In genomic region chr11:118621898-118622375, GRCh38 we compare ENCODE assay signal across 8 cellular contexts. TPM values are rescaled to one million over a fixed set of nuclear protein-coding genes. Genes with fewer than 3 reads are reported as not detected.
DNase-seq lines count a peak whose midpoint lies in the region; ATAC-seq and TF ChIP-seq lines count a peak whose summit lies in the region.

No MANE protein-coding gene starts in this region.

- DNase-seq in heart left ventricle (no peak), cardiac septum (ENCODE audit: low spot score) (no peak), cardiac fibroblast (ENCODE audit: low read depth in 2 of 2) (no peak), mucosa of descending colon (peak in 2 of 3 donors; percentile 28 to 39), uterus (no peak), cerebellum (ENCODE audit: low spot score) (no peak)
- DNase-seq in activated CD8-positive, alpha-beta T cell treated with anti-CD3 and anti-CD28 coated beads, Interleukin-2, amount 10 ng/mL, durations not matched to agents 7 days and 5 days: no peak

- POLR2A ChIA-PET in activated CD8-positive, alpha-beta T cell treated with anti-CD3 and anti-CD28 coated beads, Interleukin-2, amount 10 ng/mL, durations not matched to agents 7 days and 5 days (lab: Charles Lee): no interaction called here

- H3K4me3 ChIP-seq in heart left ventricle (peak overlapping the region; percentile 36 to 76 (median 60)), cardiac fibroblast (replicated peaks in 1 of 2; ENCODE audit: low read depth in 2 of 2, low read length in 2 of 2) (peak overlapping the region; percentile 57 to 64), mucosa of descending colon (no peak overlapping the region), uterus (peak overlapping the region in 1 of 2 donors; percentile 38)

- intact Hi-C loops in heart left ventricle (cut with DNase I) (loop anchor here in 2 of 10 donors (5.0 kb wide), 2 partner anchors 35 to 50 kb away; partner anchors contain the start of gene ARCN1 (in 1 of the 2)), cardiac septum (cut with DNase I) (no loop called here), mucosa of descending colon (cut with DNase I, micrococcal nuclease) (no loop called here), uterus (cut with DNase I; ENCODE audit: low total_unique reads) (no loop called here)

- CTCF ChIA-PET in activated CD8-positive, alpha-beta T cell treated with anti-CD3 and anti-CD28 coated beads, Interleukin-2, amount 10 ng/mL, durations not matched to agents 7 days and 5 days (lab: Charles Lee): interaction anchor here (1.2 to 1.3 kb wide), 3 partner anchors 10 to 14 kb away, joined by 3 to 5 read pairs (median 4); no protein-coding TSS in a partner anchor

- H3K36me3 Mint-ChIP-seq in activated CD8-positive, alpha-beta T cell treated with anti-CD3 and anti-CD28 coated beads, Interleukin-2, amount 10 ng/mL, durations not matched to agents 7 days and 5 days (ENCODE audit: low read depth): no peaks in the 10 kb centered on the region

- no peaks in the 10 kb centered on the region for H3K9me3 Mint-ChIP-seq in activated CD8-positive, alpha-beta T cell treated with anti-CD3 and anti-CD28 coated beads, Interleukin-2, amount 10 ng/mL, durations not matched to agents 7 days and 5 days (ENCODE audit: insufficient read depth)

- no peaks in the 10 kb centered on the region for H3K9me3 ChIP-seq in heart left ventricle
- no peaks in the 10 kb centered on the region for H3K9me3 ChIP-seq in mucosa of descending colon
- H3K9me3 ChIP-seq in uterus: no peaks in the 10 kb centered on the region

- H3K4me1 ChIP-seq in heart left ventricle (peaks cover 11 to 87% (median 73%) of the 10 kb centered on the region in 12 donors), mucosa of descending colon (ENCODE audit: low read depth) (peaks cover 16% of the 10 kb centered on the region), uterus (peaks cover 9 to 39% of the 10 kb centered on the region in 2 donors)

- H3K27ac Mint-ChIP-seq in activated CD8-positive, alpha-beta T cell treated with anti-CD3 and anti-CD28 coated beads, Interleukin-2, amount 10 ng/mL, durations not matched to agents 7 days and 5 days: no peak overlapping the region

- TF ChIP-seq CTCF in heart left ventricle (IDR thresholded peaks at IDR 0.05) (no peak), cardiac fibroblast (IDR thresholded peaks at IDR 0.05; ENCODE audit: low read depth, low read length) (no peak), mucosa of descending colon (IDR thresholded peaks at IDR 0.05) (no peak), uterus (IDR thresholded peaks at IDR 0.05) (no peak)

- H3K27ac ChIP-seq in heart left ventricle (peak overlapping the region; percentile 80 to 99 (median 91)), uterus (peak overlapping the region; percentile 86 to 90)

- H3K27me3 Mint-ChIP-seq in activated CD8-positive, alpha-beta T cell treated with anti-CD3 and anti-CD28 coated beads, Interleukin-2, amount 10 ng/mL, durations not matched to agents 7 days and 5 days (ENCODE audit: low read depth): peaks cover 16% of the 10 kb centered on the region

- H3K36me3 ChIP-seq in heart left ventricle: peaks cover 0 to 62% (median 34%) of the 10 kb centered on the region in 9 donors
- H3K36me3 ChIP-seq in mucosa of descending colon (ENCODE audit: low read depth): no peaks in the 10 kb centered on the region
- H3K36me3 ChIP-seq in uterus: no peaks in the 10 kb centered on the region

- H3K4me1 Mint-ChIP-seq in activated CD8-positive, alpha-beta T cell treated with anti-CD3 and anti-CD28 coated beads, Interleukin-2, amount 10 ng/mL, durations not matched to agents 7 days and 5 days (ENCODE audit: low read depth): peaks cover 6% of the 10 kb centered on the region

- peak in 1 of 2 donors; percentile 37 for TF ChIP-seq POLR2A in heart left ventricle (IDR thresholded peaks at IDR 0.05)
- no peak for TF ChIP-seq POLR2A in uterus (IDR thresholded peaks at IDR 0.05)

- ATAC-seq in heart left ventricle (no peak), mucosa of descending colon (no peak)
- no peak for ATAC-seq in activated CD8-positive, alpha-beta T cell treated with anti-CD3 and anti-CD28 coated beads, Interleukin-2, amount 10 ng/mL, durations not matched to agents 7 days and 5 days
- no peak for ATAC-seq in activated CD4-positive, CD25-positive, alpha-beta regulatory T cell treated with anti-CD3 and anti-CD28 coated beads, Interleukin-2, amount 50 U/mL, for 24 hours

- H3K27me3 ChIP-seq in heart left ventricle (no peaks in the 10 kb centered on the region), uterus (no peaks in the 10 kb centered on the region)

- H3K4me3 Mint-ChIP-seq in activated CD8-positive, alpha-beta T cell treated with anti-CD3 and anti-CD28 coated beads, Interleukin-2, amount 10 ng/mL, durations not matched to agents 7 days and 5 days: no peak overlapping the region

- 32 to 42% (median 34%) methylated on average over 4 of the region's 4 CpGs for WGBS in heart left ventricle, 4 donors

RNA-seq across cellular contexts. Expression of gene PHLDB1, which starts 14.5 kb away (rescaled TPM):
- 100 to 1,000 TPM in 7 of 9 donors, 10 to 100 TPM in 2; 86.0 to 124 (median 113) TPM for total RNA-seq in heart left ventricle
- polyA plus RNA-seq in heart left ventricle: 100 to 1,000 TPM; 104 to 129 TPM
- 155 TPM for total RNA-seq in cardiac septum
- 100 to 1,000 TPM in 2 of 3 donors, 10 to 100 TPM in 1; 79.4 to 116 (median 115) TPM for total RNA-seq in mucosa of descending colon
- 100 to 1,000 TPM in 3 of 4 donors, 10 to 100 TPM in 1; 53.5 to 517 (median 287) TPM for total RNA-seq in uterus
- total RNA-seq in cerebellum: 93.5 TPM
- under 1 TPM; 0.63 to 0.76 TPM for total RNA-seq in activated CD8-positive, alpha-beta T cell treated with anti-CD3 and anti-CD28 coated beads, Interleukin-2, amount 10 ng/mL, durations not matched to agents 7 days and 5 days

RNA-seq across cellular contexts. Expression of gene ARCN1, which starts 49.7 kb away (rescaled TPM):
- total RNA-seq in heart left ventricle (100 to 1,000 TPM in 4 of 9 donors, 10 to 100 TPM in 5; 87.6 to 127 (median 99.6) TPM), cardiac septum (118 TPM), mucosa of descending colon (100 to 1,000 TPM; 126 to 134 (median 130) TPM), uterus (100 to 1,000 TPM in 2 of 4 donors, 10 to 100 TPM in 2; 55.3 to 154 (median 112) TPM), cerebellum (54.4 TPM)
- polyA plus RNA-seq in heart left ventricle: 100 to 1,000 TPM in 1 of 2 donors, 10 to 100 TPM in 1; 53.1 to 107 TPM
- total RNA-seq in activated CD8-positive, alpha-beta T cell treated with anti-CD3 and anti-CD28 coated beads, Interleukin-2, amount 10 ng/mL, durations not matched to agents 7 days and 5 days: 100 to 1,000 TPM; 106 to 109 TPM

RNA-seq across cellular contexts. Expression of gene IFT46, which starts 56.2 kb away (rescaled TPM):
- total RNA-seq in heart left ventricle (10 to 100 TPM; 14.7 to 39.0 (median 21.7) TPM), cardiac septum (24.0 TPM), mucosa of descending colon (10 to 100 TPM; 10.7 to 23.0 (median 12.8) TPM), uterus (10 to 100 TPM; 37.4 to 73.5 (median 58.7) TPM), cerebellum (27.6 TPM)
- 10 to 100 TPM; 22.9 to 29.1 TPM for polyA plus RNA-seq in heart left ventricle
- 10 to 100 TPM; 12.0 to 12.3 TPM for total RNA-seq in activated CD8-positive, alpha-beta T cell treated with anti-CD3 and anti-CD28 coated beads, Interleukin-2, amount 10 ng/mL, durations not matched to agents 7 days and 5 days

RNA-seq across cellular contexts. Expression of gene TREH, which starts 57.5 kb away (rescaled TPM):
- not detected for total RNA-seq in heart left ventricle
- 1 to 10 TPM in 1 of 2 donors, under 1 TPM in 1; 0.17 to 1.7 TPM for polyA plus RNA-seq in heart left ventricle
- not detected for total RNA-seq in cardiac septum
- 1 to 10 TPM; 1.1 to 3.9 (median 2.2) TPM for total RNA-seq in mucosa of descending colon
- total RNA-seq in uterus: not detected
- total RNA-seq in cerebellum: not detected
- not detected for total RNA-seq in activated CD8-positive, alpha-beta T cell treated with anti-CD3 and anti-CD28 coated beads, Interleukin-2, amount 10 ng/mL, durations not matched to agents 7 days and 5 days

Comparison
In these comparisons a context has a peak if more than half of its experiments do, and no peak if none do; other contexts are left out.
1. DNase-seq: peak in mucosa of descending colon (2 of 3); none in heart left ventricle (0 of 5), cardiac septum (single experiment), cardiac fibroblast (0 of 2), uterus (0 of 2), cerebellum (single experiment) and activated CD8-positive, alpha-beta T cell treated with anti-CD3 and anti-CD28 coated beads, Interleukin-2, amount 10 ng/mL, durations not matched to agents 7 days and 5 days (single experiment).
2. RNA of gene PHLDB1, which starts 14.5 kb away (total RNA-seq): 53.5 to 517 TPM in uterus, 155 TPM in cardiac septum (single experiment), 79.4 to 116 TPM in mucosa of descending colon, 86.0 to 124 TPM in heart left ventricle and 93.5 TPM in cerebellum (single experiment); 0.63 to 0.76 TPM in activated CD8-positive, alpha-beta T cell treated with anti-CD3 and anti-CD28 coated beads, Interleukin-2, amount 10 ng/mL, durations not matched to agents 7 days and 5 days; every median in the first group is over 10 times any median in the second.